In genomic region chr2:105055613-105056012, GRCh38 we compare ENCODE assay signal across 23 cellular contexts. TPM values are rescaled to one million over a fixed set of nuclear protein-coding genes. Genes with fewer than 3 reads are reported as not detected.
DNase-seq lines count a peak whose midpoint lies in the region; TF ChIP-seq lines count a peak whose summit lies in the region.
"Had no signal": no experiment of that assay in that cellular context is flagged by ENCODE, and none has a peak within 500 bp of the region (broad histone marks: within the 10 kb centered on the region; RNA-seq: fewer than 3 reads in every experiment).

No MANE protein-coding gene starts in this region.

- H3K27ac ChIP-seq in HUES6 (ENCODE audit: low read depth, low read length) (0 out of 2 replicates have a peak overlapping the region, but pooled peaks have one; percentile 32), mesenchymal stem cell (ENCODE audit: low read length, poor library complexity, severe bottlenecking) (no peak overlapping the region)
- H3K27ac ChIP-seq: BLaER1, Peyer's patch, SK-N-MC had no signal

- no peak overlapping the region for H2AFZ ChIP-seq in mesenchymal stem cell (ENCODE audit: low read depth, low read length)

- H4K91ac ChIP-seq in mesenchymal stem cell (ENCODE audit: low read length) = no peak overlapping the region

- H3K18ac ChIP-seq in mesenchymal stem cell (ENCODE audit: low read depth in 1 of 2, low read length in 2 of 2) = no peak overlapping the region

- H3K4me3 ChIP-seq in HUES6 (ENCODE audit: low read depth, low read length) (no peak overlapping the region), mesenchymal stem cell (ENCODE audit: insufficient read depth in 1 of 2, low read depth in 1 of 2, low read length in 2 of 2) (no peak overlapping the region)
- H3K4me3 ChIP-seq: BLaER1, GM12878, MG63, Peyer's patch, SK-N-MC had no signal

- peaks cover 5% of the 10 kb centered on the region; the same call in 1 of the 2 replicates for H3K9me3 ChIP-seq in HUES6 (ENCODE audit: control insufficient read depth, insufficient read depth, low read depth, low read length)
- H3K9me3 ChIP-seq in mesenchymal stem cell (ENCODE audit: control insufficient read depth, low read length) = peaks cover 2% of the 10 kb centered on the region
- H3K9me3 ChIP-seq: Peyer's patch had no signal

- H3K14ac ChIP-seq in mesenchymal stem cell (ENCODE audit: low read length in 2 of 2) = no peak overlapping the region

- H4K8ac ChIP-seq in mesenchymal stem cell (ENCODE audit: low read length) = no peak overlapping the region

- H2BK5ac ChIP-seq in mesenchymal stem cell (ENCODE audit: low read depth, low read length, poor library complexity, severe bottlenecking) = no peak overlapping the region

- no peak overlapping the region for H3K4me2 ChIP-seq in mesenchymal stem cell (ENCODE audit: low read length, poor library complexity, severe bottlenecking)
- H3K4me2 ChIP-seq: BLaER1 had no signal

- H2AK5ac ChIP-seq in mesenchymal stem cell (ENCODE audit: low read length, severe bottlenecking) = no peak overlapping the region

- no peak overlapping the region for H3K23ac ChIP-seq in mesenchymal stem cell (ENCODE audit: low read length in 2 of 2)

- no peak overlapping the region for H2BK120ac ChIP-seq in mesenchymal stem cell (ENCODE audit: low read depth, low read length)

- no peak for TF ChIP-seq POLR2A in erythroblast (IDR thresholded peaks at IDR 0.05; ENCODE audit: low read length)

- H3K4me1 ChIP-seq in HUES6 (ENCODE audit: control insufficient read depth, insufficient read depth, low read length) (no peaks in the 10 kb centered on the region), mesenchymal stem cell (ENCODE audit: control insufficient read depth, insufficient read depth, low read depth, low read length) (no peaks in the 10 kb centered on the region)
- H3K4me1 ChIP-seq: Peyer's patch had no signal

- no peak overlapping the region for H2BK15ac ChIP-seq in mesenchymal stem cell (ENCODE audit: low read depth, poor library complexity, severe bottlenecking)

- H2BK12ac ChIP-seq in mesenchymal stem cell (ENCODE audit: low read length in 2 of 2) = no peak overlapping the region

- peaks cover 20% of the 10 kb centered on the region for H3K36me3 ChIP-seq in HUES6 (ENCODE audit: control insufficient read depth, insufficient read depth, low read length)
- peaks cover 0 to 12% of the 10 kb centered on the region in 2 experiments for H3K36me3 ChIP-seq in mesenchymal stem cell (ENCODE audit: control insufficient read depth in 1 of 2, insufficient read depth in 2 of 2, low read depth in 1 of 2, low read length in 2 of 2)

- no peaks in the 10 kb centered on the region for H3K27me3 ChIP-seq in HUES6 (ENCODE audit: control insufficient read depth, insufficient read depth, low read length)
- H3K27me3 ChIP-seq in mesenchymal stem cell (ENCODE audit: control insufficient read depth in 1 of 2, insufficient read depth in 1 of 2, low read length in 2 of 2) = no peaks in the 10 kb centered on the region
- H3K27me3 ChIP-seq: BLaER1, MG63, Peyer's patch had no signal

- H3K9ac ChIP-seq in HUES6 (ENCODE audit: low read length) (no peak overlapping the region), mesenchymal stem cell (ENCODE audit: low read length) (no peak overlapping the region)
- H3K9ac ChIP-seq: BLaER1 had no signal

- peaks cover 17% of the 10 kb centered on the region for H3K79me1 ChIP-seq in mesenchymal stem cell (replicated peaks; ENCODE audit: low read length, poor library complexity, severe bottlenecking)

- no peak overlapping the region for H3K4ac ChIP-seq in mesenchymal stem cell (ENCODE audit: low read depth in 1 of 2, low read length in 2 of 2)

- 100% methylated on average over 1 of the region's 2 CpGs for WGBS in mesenchymal stem cell

- DNase-seq in amniotic epithelial cell (ENCODE audit: low read depth) = peak; percentile 10
- peak; percentile 28 to 38 for DNase-seq in erythroblast (lab: John Stamatoyannopoulos, UW)
- DNase-seq in mesenchymal stem cell = peak; percentile 10
- no peak for DNase-seq in SK-N-DZ (ENCODE audit: low spot score)
- DNase-seq in HK-2 (ENCODE audit: unreplicated experiment) = no peak
- no peak for DNase-seq in NCI-H1930 (lab: John Stamatoyannopoulos, UW)
- DNase-seq: Calu3; CD4-positive, alpha-beta memory T cell; DMS53; EL; GOT3; MG63; NCI-H1048; NCI-H1436; NCI-H2029; NCI-H2171 treated with DMSO at 0.1 percent for 48 hours; NCI-H446 treated with DMSO at 0.1 percent for 48 hours; NCI-H69; Peyer's patch had no signal

RNA-seq across cellular contexts. Expression of gene MRPS9, which starts 17.7 kb away (rescaled TPM):
- 26.2 TPM for polyA plus RNA-seq in mesenchymal stem cell (2013, experiment 1 of 2)
- 25.5 TPM for polyA plus RNA-seq in mesenchymal stem cell (2013, experiment 2 of 2)
- 47.9 and 48.6 TPM in 2 replicates for polyA plus RNA-seq in SK-N-DZ (2014; cell fraction: cytosol; rRNA removed)
- 29.4 and 32.8 TPM in 2 replicates for polyA plus RNA-seq in SK-N-DZ (2014; cell fraction: nucleus; rRNA removed)

Comparison
In these comparisons a context has a peak if more than half of its experiments do, and no peak if none do; other contexts are left out.
1. DNase-seq: peak in amniotic epithelial cell (single experiment), erythroblast (2 of 2) and mesenchymal stem cell (single experiment); none in SK-N-DZ (single experiment), HK-2 (single experiment) and NCI-H1930 (0 of 2).